ENCODE assay signal across 8 cellular contexts in the genomic region with DNA sequence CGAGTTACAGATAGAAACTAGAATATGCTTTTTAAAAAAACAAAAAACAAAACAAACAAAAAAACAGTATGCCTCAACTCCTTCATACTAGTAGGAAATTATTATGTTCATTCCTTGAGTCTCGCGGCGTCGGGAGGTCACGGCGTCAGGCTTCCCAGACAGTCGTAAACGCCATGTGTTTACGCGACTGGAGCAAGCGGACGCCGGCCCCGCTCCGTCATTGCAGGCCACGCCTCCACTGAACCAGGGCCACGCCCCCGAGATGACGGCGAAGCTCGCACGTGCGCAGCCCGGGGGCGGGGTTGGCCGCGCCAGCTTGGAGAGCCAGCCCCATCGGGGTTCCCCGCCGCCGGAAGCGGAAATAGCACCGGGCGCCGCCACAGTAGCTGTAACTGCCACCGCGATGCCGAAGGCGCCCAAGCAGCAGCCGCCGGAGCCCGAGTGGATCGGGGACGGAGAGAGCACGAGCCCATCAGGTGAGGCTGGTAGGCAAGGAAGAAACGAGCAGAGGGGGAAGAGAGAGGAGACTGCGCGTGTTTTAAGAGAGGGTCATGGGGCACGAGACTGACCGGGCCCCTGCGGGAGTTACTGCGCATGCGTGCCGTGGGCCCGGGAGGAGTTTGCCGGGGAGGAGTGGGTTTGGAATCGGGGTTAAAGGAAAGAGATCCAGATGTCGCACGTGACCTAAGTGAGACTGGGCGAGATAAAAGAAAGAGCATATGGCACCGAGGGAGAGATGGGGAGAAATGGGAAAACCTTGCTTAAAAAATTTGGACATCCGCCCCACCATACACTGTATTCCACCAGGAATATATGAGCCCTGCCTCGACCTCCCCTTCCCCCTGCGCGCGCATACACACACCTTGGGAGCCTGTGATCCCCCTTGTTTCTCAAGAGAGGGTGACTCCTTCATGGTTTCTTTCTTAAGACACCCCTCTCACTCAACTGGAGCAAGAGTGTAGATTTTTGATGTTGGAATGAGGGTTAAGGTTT. TPM values are rescaled to one million over a fixed set of nuclear protein-coding genes. Genes with fewer than 3 reads are reported as not detected.
DNase-seq lines count a peak whose midpoint lies in the region; ATAC-seq, FAIRE-seq and TF ChIP-seq lines count a peak whose summit lies in the region.

A gene (plus strand): TSS at position 358 of the 993 bp plus-strand sequence. CDS start 46 bp downstream, at position 404.

- POLR2A ChIA-PET in H1 (lab: Charles Lee; ENCODE audit: partially characterized antibody), result interaction anchor here (0.7 to 3.5 kb wide), 20 partner anchors 9 to 970 kb away, joined by 3 to 34 read pairs (median 4); a partner anchor contains a TSS

- peak within 1 kb of the TSS; percentile 66 for H4K91ac ChIP-seq in H1 (replicated peaks; ENCODE audit: insufficient read length, low read length)
- H4K91ac ChIP-seq in mesenchymal stem cell (ENCODE audit: low read length), result peak within 1 kb of the TSS; percentile 86

- H3K36me3 Mint-ChIP-seq in activated CD8-positive, alpha-beta memory T cell treated with anti-CD3 and anti-CD28 coated beads, Interleukin-2, amount 10 ng/mL, durations not matched to agents 7 days and 5 days, result peaks cover 5% of the 10 kb centered on the region

- H2BK20ac ChIP-seq in H1 (ENCODE audit: low read length), result no peak within 1 kb of the TSS

- H3K27ac ChIP-seq in H1 (ENCODE audit: low read depth, low read length) (peak within 1 kb of the TSS; percentile 95), mesenchymal stem cell (ENCODE audit: low read length, poor library complexity, severe bottlenecking) (peak within 1 kb of the TSS; percentile 90)

- TF ChIP-seq RAD21 in H1 (IDR thresholded peaks at IDR 0.05 in 1 of 2, conservative IDR thresholded peaks at IDR 0.05 in 1 of 2; ENCODE audit: low read depth in 2 of 2, low read length in 2 of 2), result no peak

- peak within 1 kb of the TSS; percentile 94 for H3K27ac Mint-ChIP-seq in activated CD8-positive, alpha-beta memory T cell treated with anti-CD3 and anti-CD28 coated beads, Interleukin-2, amount 10 ng/mL, durations not matched to agents 7 days and 5 days

- H3K9me3 ChIP-seq in NT2/D1 (ENCODE audit: insufficient read depth, low read length), result no peaks in the 10 kb centered on the region
- H3K9me3 ChIP-seq in H1 (ENCODE audit: insufficient read depth in 2 of 2, low read depth in 1 of 2, low read length in 1 of 2), result no peaks in the 10 kb centered on the region
- H3K9me3 ChIP-seq in mesenchymal stem cell (ENCODE audit: control insufficient read depth, low read length), result no peaks in the 10 kb centered on the region

- H2BK15ac ChIP-seq in H1 (ENCODE audit: low read length) (peak within 1 kb of the TSS; percentile 88; the same call in 1 of the 2 replicates), mesenchymal stem cell (ENCODE audit: low read depth, poor library complexity, severe bottlenecking) (peak within 1 kb of the TSS; percentile 29)

- H2BK5ac ChIP-seq in H1 (ENCODE audit: low read depth, low read length), result peak within 1 kb of the TSS; percentile 98
- peak within 1 kb of the TSS; percentile 54 for H2BK5ac ChIP-seq in mesenchymal stem cell (ENCODE audit: low read depth, low read length, poor library complexity, severe bottlenecking)

- H4K8ac ChIP-seq in H1 (ENCODE audit: extremely low read depth, insufficient read depth, low read length), result peak within 1 kb of the TSS; percentile 97
- peak within 1 kb of the TSS; percentile 88 for H4K8ac ChIP-seq in mesenchymal stem cell (ENCODE audit: low read length)

- H2BK12ac ChIP-seq in H1 (ENCODE audit: low read depth, low read length), result peak within 1 kb of the TSS; percentile 84
- H2BK12ac ChIP-seq in mesenchymal stem cell (ENCODE audit: low read length in 2 of 2), result no peak within 1 kb of the TSS

- H3K14ac ChIP-seq in H1 (ENCODE audit: insufficient read length) (no peak within 1 kb of the TSS), mesenchymal stem cell (ENCODE audit: low read length in 2 of 2) (peak within 1 kb of the TSS in 1 of 2 experiments; percentile 98)

- H3K79me1 ChIP-seq in H1 (ENCODE audit: low read depth, low read length) (peaks cover 12% of the 10 kb centered on the region; the same call in 1 of the 2 replicates), mesenchymal stem cell (replicated peaks; ENCODE audit: low read length, poor library complexity, severe bottlenecking) (peaks cover 2% of the 10 kb centered on the region)

- no peaks in the 10 kb centered on the region for H3K27me3 Mint-ChIP-seq in activated CD8-positive, alpha-beta memory T cell treated with anti-CD3 and anti-CD28 coated beads, Interleukin-2, amount 10 ng/mL, durations not matched to agents 7 days and 5 days

- peak; percentile 98 for DNase-seq in COR-L47 (lab: John Stamatoyannopoulos, UW)
- peak; percentile 64 to 100 (median 99) for DNase-seq in HUDEP-2 (lab: John Stamatoyannopoulos, UW; ENCODE audit: unreplicated experiment in 76 of 76)
- DNase-seq in NT2/D1 (ENCODE audit: low read depth, low spot score), result peak; percentile 93
- DNase-seq in activated CD8-positive, alpha-beta memory T cell treated with anti-CD3 and anti-CD28 coated beads, Interleukin-2, amount 10 ng/mL, durations not matched to agents 7 days and 5 days, result peak; percentile 99
- peak; percentile 90 to 100 for DNase-seq in H1 (ENCODE audit: low read depth in 1 of 2, low spot score in 2 of 2)
- peak; percentile 97 for DNase-seq in mesenchymal stem cell
- peak; percentile 99 for DNase-seq in stimulated activated CD8-positive, alpha-beta memory T cell treated with anti-CD3 and anti-CD28 coated beads, Interleukin-12 subunit alpha, Interleukin-12 subunit beta, amount 100 ng/mL, for 4 hours (ENCODE audit: low read depth)

- peak within 1 kb of the TSS; percentile 89 for H3K4me3 Mint-ChIP-seq in activated CD8-positive, alpha-beta memory T cell treated with anti-CD3 and anti-CD28 coated beads, Interleukin-2, amount 10 ng/mL, durations not matched to agents 7 days and 5 days

- peak within 1 kb of the TSS; percentile 99 for H4K5ac ChIP-seq in H1 (ENCODE audit: insufficient read length, low read depth, low read length)

- CTCF ChIA-PET in activated CD8-positive, alpha-beta memory T cell treated with anti-CD3 and anti-CD28 coated beads, Interleukin-2, amount 10 ng/mL, durations not matched to agents 7 days and 5 days (lab: Charles Lee), result interaction anchor here (0.6 to 2.4 kb wide), 15 partner anchors 14 to 359 kb away, joined by 3 to 16 read pairs (median 4); a partner anchor contains a TSS
- CTCF ChIA-PET in H1 (lab: Charles Lee; ENCODE audit: partially characterized antibody), result interaction anchor here (0.6 to 2.2 kb wide), 5 partner anchors 9 to 160 kb away, joined by 3 to 11 read pairs (median 3); no protein-coding TSS in a partner anchor

- H3K36me3 ChIP-seq in NT2/D1 (ENCODE audit: insufficient read depth, insufficient read length, low read length) (peaks cover 31% of the 10 kb centered on the region), H1 (ENCODE audit: control insufficient read depth in 2 of 4, insufficient read depth in 4 of 4, low read length in 3 of 4) (peaks cover 0 to 8% (median 2%) of the 10 kb centered on the region in 4 experiments; a peak in 4 of 8 replicates), mesenchymal stem cell (ENCODE audit: control insufficient read depth in 1 of 2, insufficient read depth in 2 of 2, low read depth in 1 of 2, low read length in 2 of 2) (peaks cover under 1 to 21% of the 10 kb centered on the region in 2 experiments)

- no peak within 1 kb of the TSS for H3K23ac ChIP-seq in H1 (ENCODE audit: insufficient read length)
- H3K23ac ChIP-seq in mesenchymal stem cell (ENCODE audit: low read length in 2 of 2), result peak within 1 kb of the TSS in 1 of 2 experiments; percentile 94

- H4K20me1 ChIP-seq in H1 (replicated peaks in 1 of 2; ENCODE audit: control insufficient read depth in 1 of 2, insufficient read depth in 2 of 2, low read length in 2 of 2), result peaks cover 0 to 16% of the 10 kb centered on the region in 2 experiments

- peaks cover 23 to 46% of the 10 kb centered on the region in 2 experiments for H3K79me2 ChIP-seq in H1 (ENCODE audit: control insufficient read depth in 1 of 2, insufficient read depth in 2 of 2, low read length in 2 of 2)

- 1% methylated on average over 67 of the region's 67 CpGs; no CpG with 5 or more reads in 1 of the 2 experiments for WGBS in H1 (ENCODE audit: extremely low coverage in 1 of 2, insufficient coverage in 1 of 2, insufficient read length in 1 of 2, insufficient replicate concordance in 2 of 2, low coverage in 1 of 2, low lambda C conversion rate in 2 of 2, missing lambda C conversion rate in 1 of 2), 2 experiments
- WGBS in mesenchymal stem cell, result under 1% methylated on average over 63 of the region's 67 CpGs

- peaks cover 58% of the 10 kb centered on the region for H3K4me1 Mint-ChIP-seq in activated CD8-positive, alpha-beta memory T cell treated with anti-CD3 and anti-CD28 coated beads, Interleukin-2, amount 10 ng/mL, durations not matched to agents 7 days and 5 days

- H2BK120ac ChIP-seq in H1 (replicated peaks; ENCODE audit: low read depth, low read length) (no peak within 1 kb of the TSS), mesenchymal stem cell (ENCODE audit: low read depth, low read length) (peak within 1 kb of the TSS; percentile 65)

- H2AK5ac ChIP-seq in H1 (ENCODE audit: low read depth, low read length) (peak within 1 kb of the TSS; percentile 53; the same call in 1 of the 2 replicates), mesenchymal stem cell (ENCODE audit: low read length, severe bottlenecking) (no peak within 1 kb of the TSS)

- ATAC-seq in GM21381 (IDR thresholded peaks at IDR 0.05; ENCODE audit: unreplicated experiment), result peak; percentile 93
- peak; percentile 95 for ATAC-seq in activated CD8-positive, alpha-beta memory T cell treated with anti-CD3 and anti-CD28 coated beads, Interleukin-2, amount 10 ng/mL, durations not matched to agents 7 days and 5 days

- H3K4me1 ChIP-seq in NT2/D1 (ENCODE audit: insufficient read depth, insufficient read length) (no peaks in the 10 kb centered on the region), H1 (replicated peaks in 1 of 4; ENCODE audit: control insufficient read depth in 3 of 4, insufficient read depth in 4 of 4, low read length in 3 of 4) (peaks cover 0 to 4% (median 2%) of the 10 kb centered on the region in 4 experiments; a peak in 5 of 7 replicates), mesenchymal stem cell (ENCODE audit: control insufficient read depth, insufficient read depth, low read depth, low read length) (peaks cover 11% of the 10 kb centered on the region)

- no peak for TF ChIP-seq CTCF in H1 (IDR thresholded peaks at IDR 0.05; ENCODE audit: control extremely low read depth in 1 of 3, insufficient read depth in 1 of 3, low read depth in 1 of 3, low read length in 3 of 3)

- peak within 1 kb of the TSS; percentile 91 to 93 for H3K4me2 ChIP-seq in H1 (ENCODE audit: insufficient read depth in 1 of 2, low read depth in 2 of 2, low read length in 2 of 2)
- peak within 1 kb of the TSS; percentile 80 for H3K4me2 ChIP-seq in mesenchymal stem cell (ENCODE audit: low read length, poor library complexity, severe bottlenecking)

- TF ChIP-seq POLR2A in H1 (IDR thresholded peaks at IDR 0.05; ENCODE audit: control extremely low read depth in 1 of 2, low read depth in 2 of 2, low read length in 2 of 2), result peak in 1 of 2 experiments; percentile 94; a peak in 2 of 3 replicates

- H3K4ac ChIP-seq in H1 (replicated peaks; ENCODE audit: insufficient read length, low read depth, low read length) (peak within 1 kb of the TSS; percentile 32), mesenchymal stem cell (ENCODE audit: low read depth in 1 of 2, low read length in 2 of 2) (peak within 1 kb of the TSS; percentile 90 to 99)

- H2AFZ ChIP-seq in H1 (ENCODE audit: low read length), result peak within 1 kb of the TSS; percentile 79
- H2AFZ ChIP-seq in mesenchymal stem cell (ENCODE audit: low read depth, low read length), result peak within 1 kb of the TSS; percentile 99

- TF ChIP-seq EP300 in H1 (IDR thresholded peaks at IDR 0.05; ENCODE audit: borderline replicate concordance in 1 of 2, low read depth in 2 of 2, low read length in 2 of 2), result no peak

- H3K9ac ChIP-seq in NT2/D1 (ENCODE audit: insufficient read length, low read depth) (peak within 1 kb of the TSS; percentile 96), H1 (replicated peaks in 1 of 4; ENCODE audit: extremely low read depth in 1 of 4, low read depth in 3 of 4, low read length in 3 of 4) (peak within 1 kb of the TSS; percentile 61 to 98 (median 94)), mesenchymal stem cell (ENCODE audit: low read length) (peak within 1 kb of the TSS; percentile 98)

- FAIRE-seq in H1 (lab: Jason Lieb, UNC), result no peak

- H3K23me2 ChIP-seq in H1 (ENCODE audit: low read depth, low read length), result peaks cover 9% of the 10 kb centered on the region; the same call in 1 of the 2 replicates

- H3K4me3 ChIP-seq in NT2/D1 (ENCODE audit: insufficient read length, low read depth) (peak within 1 kb of the TSS; percentile 83), H1 (ENCODE audit: extremely low read depth in 1 of 4, insufficient read depth in 2 of 4, low read depth in 3 of 4, low read length in 4 of 4) (peak within 1 kb of the TSS; percentile 88 to 98 (median 95)), mesenchymal stem cell (ENCODE audit: insufficient read depth in 1 of 2, low read depth in 1 of 2, low read length in 2 of 2) (peak within 1 kb of the TSS; percentile 81 to 99)

- H3K9me3 Mint-ChIP-seq in activated CD8-positive, alpha-beta memory T cell treated with anti-CD3 and anti-CD28 coated beads, Interleukin-2, amount 10 ng/mL, durations not matched to agents 7 days and 5 days (ENCODE audit: low read depth), result no peaks in the 10 kb centered on the region

- peak within 1 kb of the TSS; percentile 99 for H3K18ac ChIP-seq in H1 (ENCODE audit: extremely low read depth, low read length)
- peak within 1 kb of the TSS; percentile 90 to 98 for H3K18ac ChIP-seq in mesenchymal stem cell (ENCODE audit: low read depth in 1 of 2, low read length in 2 of 2)

- H3K27me3 ChIP-seq in NT2/D1 (ENCODE audit: insufficient read depth, insufficient read length) (peaks cover 12% of the 10 kb centered on the region), H1 (replicated peaks in 1 of 4; ENCODE audit: control insufficient read depth in 3 of 4, extremely low read depth in 1 of 4, insufficient read depth in 3 of 4, low read length in 3 of 4) (no peaks in the 10 kb centered on the region), mesenchymal stem cell (ENCODE audit: control insufficient read depth in 1 of 2, insufficient read depth in 1 of 2, low read length in 2 of 2) (no peaks in the 10 kb centered on the region)

- peak within 1 kb of the TSS; percentile 83 for H3K56ac ChIP-seq in H1 (replicated peaks; ENCODE audit: insufficient read length, low read depth, low read length)

RNA-seq across cellular contexts. Expression of the gene that starts here (rescaled TPM):
- total RNA-seq in activated CD8-positive, alpha-beta memory T cell treated with anti-CD3 and anti-CD28 coated beads, Interleukin-2, amount 10 ng/mL, durations not matched to agents 7 days and 5 days, result 10 to 100 TPM; 73.8 to 98.6 TPM
- total RNA-seq in H1 (2021; fragmentation: NEBNext Ultra II Directional; extraction: Animal tissue kit (Norgen Biotek cat#: 25700)), result 119 and 123 TPM in 2 replicates
- 48.8 and 59.5 TPM in 2 replicates for polyA plus RNA-seq in H1 (2011; rRNA removed)
- 71.0 TPM for polyA plus RNA-seq in H1 (2011; cell fraction: cytosol; rRNA removed)
- polyA plus RNA-seq in H1 (2011; cell fraction: nucleus; rRNA removed), result 104 TPM
- polyA plus RNA-seq in H1 (2012, experiment 1 of 2), result 112 to 134 TPM (median 123 TPM) in 4 replicates
- polyA plus RNA-seq in H1 (2012, experiment 2 of 2), result 36.5 TPM
- 91.5 TPM for polyA plus RNA-seq in H1 (2013, experiment 1 of 2)
- polyA plus RNA-seq in H1 (2013, experiment 2 of 2), result 94.1 TPM
- 84.1 and 96.9 TPM in 2 replicates for polyA minus RNA-seq in H1 (2011; rRNA and poly(A)+ RNA removed)
- 62.4 TPM for polyA minus RNA-seq in H1 (2011; cell fraction: cytosol; rRNA and poly(A)+ RNA removed)
- polyA minus RNA-seq in H1 (2011; cell fraction: nucleus; rRNA and poly(A)+ RNA removed), result 48.9 TPM
- 50.0 TPM for polyA plus RNA-seq in mesenchymal stem cell (2013, experiment 1 of 2)
- polyA plus RNA-seq in mesenchymal stem cell (2013, experiment 2 of 2), result 49.7 TPM

Comparison
In these comparisons a context has a peak if more than half of its experiments do, and no peak if none do; other contexts are left out.
1. Peak in every context shown above with its lines: DNase-seq, ATAC-seq, H3K4me3 ChIP-seq and H3K27ac ChIP-seq.